In genomic region chr1:46132529-46133180, GRCh38 we compare ENCODE assay signal across 1 cellular context.
TF ChIP-seq lines count a peak whose summit lies in the region.

Gene PIK3R3, minus strand, starts transcription at chr1:46132629. Its CDS starts 677 bp downstream, at chr1:46131952.

TF ChIP-seq in HepG2, 621 proteins besides CTCF, POLR2A, EP300 and RAD21 (continued from another document and continues in another):
- TF ChIP-seq, protein P1, sequence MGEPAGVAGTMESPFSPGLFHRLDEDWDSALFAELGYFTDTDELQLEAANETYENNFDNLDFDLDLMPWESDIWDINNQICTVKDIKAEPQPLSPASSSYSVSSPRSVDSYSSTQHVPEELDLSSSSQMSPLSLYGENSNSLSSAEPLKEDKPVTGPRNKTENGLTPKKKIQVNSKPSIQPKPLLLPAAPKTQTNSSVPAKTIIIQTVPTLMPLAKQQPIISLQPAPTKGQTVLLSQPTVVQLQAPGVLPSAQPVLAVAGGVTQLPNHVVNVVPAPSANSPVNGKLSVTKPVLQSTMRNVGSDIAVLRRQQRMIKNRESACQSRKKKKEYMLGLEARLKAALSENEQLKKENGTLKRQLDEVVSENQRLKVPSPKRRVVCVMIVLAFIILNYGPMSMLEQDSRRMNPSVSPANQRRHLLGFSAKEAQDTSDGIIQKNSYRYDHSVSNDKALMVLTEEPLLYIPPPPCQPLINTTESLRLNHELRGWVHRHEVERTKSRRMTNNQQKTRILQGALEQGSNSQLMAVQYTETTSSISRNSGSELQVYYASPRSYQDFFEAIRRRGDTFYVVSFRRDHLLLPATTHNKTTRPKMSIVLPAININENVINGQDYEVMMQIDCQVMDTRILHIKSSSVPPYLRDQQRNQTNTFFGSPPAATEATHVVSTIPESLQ (CRISPR knock-in tag; conservative IDR thresholded peaks at IDR 0.05) = no peak
- TF ChIP-seq HOXA7 (CRISPR knock-in tag; IDR thresholded peaks at IDR 0.05) = peak; percentile 86; the same call in 1 of the 2 replicates
- TF ChIP-seq MLXIP (CRISPR knock-in tag; IDR thresholded peaks at IDR 0.05; ENCODE audit: borderline replicate concordance) = peak; percentile 63; the same call in 1 of the 2 replicates
- peak; percentile 90 for TF ChIP-seq KMT2A (CRISPR knock-in tag; IDR thresholded peaks at IDR 0.05)
- no peak for TF ChIP-seq GTF3A (CRISPR knock-in tag; conservative IDR thresholded peaks at IDR 0.05)
- TF ChIP-seq EZH2 (conservative IDR thresholded peaks at IDR 0.05; ENCODE audit: low read depth, low read length) = no peak
- TF ChIP-seq ZNF577 (CRISPR knock-in tag; IDR thresholded peaks at IDR 0.05; ENCODE audit: borderline replicate concordance, low read depth) = no peak; the same call in 1 of the 2 replicates
- TF ChIP-seq HIC2 (CRISPR knock-in tag; IDR thresholded peaks at IDR 0.05; ENCODE audit: low read depth) = peak; percentile 79
- TF ChIP-seq ZNF639 (CRISPR knock-in tag; conservative IDR thresholded peaks at IDR 0.05) = peak; percentile 90; the same call in 1 of the 2 replicates
- peak; percentile 99 for TF ChIP-seq ZNF709 (CRISPR knock-in tag; IDR thresholded peaks at IDR 0.05)
- TF ChIP-seq CREBL2 (CRISPR knock-in tag; IDR thresholded peaks at IDR 0.05; ENCODE audit: borderline replicate concordance) = peak; percentile 99; the same call in 1 of the 2 replicates
- TF ChIP-seq ARID2 (CRISPR knock-in tag; IDR thresholded peaks at IDR 0.05; ENCODE audit: borderline replicate concordance) = peak; percentile 99; the same call in 1 of the 2 replicates
- TF ChIP-seq HOXA5 (CRISPR knock-in tag; IDR thresholded peaks at IDR 0.05) = peak; percentile 70; the same call in 1 of the 2 replicates
- peak; percentile 88 for TF ChIP-seq NAIF1 (CRISPR knock-in tag; IDR thresholded peaks at IDR 0.05; ENCODE audit: borderline replicate concordance)
- no peak for TF ChIP-seq POLR2AphosphoS2 (IDR thresholded peaks at IDR 0.05; ENCODE audit: low read depth, low read length)
- peak; percentile 83; the same call in 1 of the 2 replicates for TF ChIP-seq ZNF740 (CRISPR knock-in tag; IDR thresholded peaks at IDR 0.05)
- no peak for TF ChIP-seq XRCC5 (optimal IDR thresholded peaks at IDR 0.05; ENCODE audit: low read length)
- peak; percentile 43; the same call in 1 of the 2 replicates for TF ChIP-seq CREM (IDR thresholded peaks at IDR 0.05)
- no peak for TF ChIP-seq CREM (CRISPR knock-in tag; IDR thresholded peaks at IDR 0.05)
- TF ChIP-seq BRD4 (CRISPR knock-in tag; IDR thresholded peaks at IDR 0.05) = peak; percentile 76; the same call in 1 of the 2 replicates
- TF ChIP-seq ZFP36 (IDR thresholded peaks at IDR 0.05; ENCODE audit: borderline replicate concordance, low read depth, low read length, partially characterized antibody) = no peak
- TF ChIP-seq, protein P2, sequence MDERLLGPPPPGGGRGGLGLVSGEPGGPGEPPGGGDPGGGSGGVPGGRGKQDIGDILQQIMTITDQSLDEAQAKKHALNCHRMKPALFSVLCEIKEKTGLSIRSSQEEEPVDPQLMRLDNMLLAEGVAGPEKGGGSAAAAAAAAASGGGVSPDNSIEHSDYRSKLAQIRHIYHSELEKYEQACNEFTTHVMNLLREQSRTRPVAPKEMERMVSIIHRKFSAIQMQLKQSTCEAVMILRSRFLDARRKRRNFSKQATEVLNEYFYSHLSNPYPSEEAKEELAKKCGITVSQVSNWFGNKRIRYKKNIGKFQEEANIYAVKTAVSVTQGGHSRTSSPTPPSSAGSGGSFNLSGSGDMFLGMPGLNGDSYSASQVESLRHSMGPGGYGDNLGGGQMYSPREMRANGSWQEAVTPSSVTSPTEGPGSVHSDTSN (CRISPR knock-in tag; IDR thresholded peaks at IDR 0.05) = no peak
- peak; percentile 63 for TF ChIP-seq ZNF143 (CRISPR knock-in tag; IDR thresholded peaks at IDR 0.05)
- peak; percentile 74 for TF ChIP-seq ZNF317 (CRISPR knock-in tag; IDR thresholded peaks at IDR 0.05)
- TF ChIP-seq ZBTB4 (CRISPR knock-in tag; IDR thresholded peaks at IDR 0.05; ENCODE audit: borderline replicate concordance) = peak; percentile 95; the same call in 1 of the 2 replicates
- TF ChIP-seq CHCHD3 (CRISPR knock-in tag; IDR thresholded peaks at IDR 0.05) = peak; percentile 67; the same call in 1 of the 2 replicates
- no peak for TF ChIP-seq EHMT2 (IDR thresholded peaks at IDR 0.05; ENCODE audit: borderline replicate concordance, low read depth, low read length)
- TF ChIP-seq, protein P3, sequence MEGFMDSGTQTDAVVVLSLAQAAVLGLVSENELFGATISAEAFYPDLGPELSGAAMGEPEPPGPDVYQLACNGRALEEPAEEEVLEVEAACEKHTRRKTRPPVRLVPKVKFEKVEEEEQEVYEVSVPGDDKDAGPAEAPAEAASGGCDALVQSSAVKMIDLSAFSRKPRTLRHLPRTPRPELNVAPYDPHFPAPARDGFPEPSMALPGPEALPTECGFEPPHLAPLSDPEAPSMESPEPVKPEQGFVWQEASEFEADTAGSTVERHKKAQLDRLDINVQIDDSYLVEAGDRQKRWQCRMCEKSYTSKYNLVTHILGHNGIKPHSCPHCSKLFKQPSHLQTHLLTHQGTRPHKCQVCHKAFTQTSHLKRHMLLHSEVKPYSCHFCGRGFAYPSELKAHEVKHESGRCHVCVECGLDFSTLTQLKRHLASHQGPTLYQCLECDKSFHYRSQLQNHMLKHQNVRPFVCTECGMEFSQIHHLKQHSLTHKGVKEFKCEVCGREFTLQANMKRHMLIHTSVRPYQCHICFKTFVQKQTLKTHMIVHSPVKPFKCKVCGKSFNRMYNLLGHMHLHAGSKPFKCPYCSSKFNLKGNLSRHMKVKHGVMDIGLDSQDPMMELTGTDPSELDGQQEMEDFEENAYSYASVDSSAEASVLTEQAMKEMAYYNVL (CRISPR knock-in tag; IDR thresholded peaks at IDR 0.05; ENCODE audit: borderline replicate concordance) = no peak; the same call in 1 of the 2 replicates
- TF ChIP-seq CENPT (CRISPR knock-in tag; IDR thresholded peaks at IDR 0.05; ENCODE audit: low read depth) = peak; percentile 90; the same call in 1 of the 2 replicates
- 0 out of 2 replicates have a peak, but pooled peaks have one; percentile 24 for TF ChIP-seq FOXO1 (CRISPR knock-in tag; IDR thresholded peaks at IDR 0.05)
- TF ChIP-seq KLF12 (CRISPR knock-in tag; IDR thresholded peaks at IDR 0.05; ENCODE audit: borderline replicate concordance) = peak; percentile 73; the same call in 1 of the 2 replicates
- TF ChIP-seq ZNF850 (CRISPR knock-in tag; conservative IDR thresholded peaks at IDR 0.05) = peak; percentile 84; the same call in 1 of the 2 replicates
- peak; percentile 75 for TF ChIP-seq ZNF253 (CRISPR knock-in tag; IDR thresholded peaks at IDR 0.05; ENCODE audit: borderline replicate concordance)
- TF ChIP-seq XBP1 (CRISPR knock-in tag; IDR thresholded peaks at IDR 0.05) = 0 out of 2 replicates have a peak, but pooled peaks have one; percentile 29
- TF ChIP-seq ZNF629 (CRISPR knock-in tag; conservative IDR thresholded peaks at IDR 0.05) = 0 out of 2 replicates have a peak, but pooled peaks have one; percentile 6
- no peak for TF ChIP-seq ZNF207 (IDR thresholded peaks at IDR 0.05; ENCODE audit: borderline replicate concordance)
- peak; percentile 97 for TF ChIP-seq ZGPAT (CRISPR knock-in tag; IDR thresholded peaks at IDR 0.05)
- no peak for TF ChIP-seq SMC3 (IDR thresholded peaks at IDR 0.05; ENCODE audit: low read length)
- peak; percentile 97 for TF ChIP-seq AHR (CRISPR knock-in tag; IDR thresholded peaks at IDR 0.05)
- TF ChIP-seq ZNF775 (CRISPR knock-in tag; IDR thresholded peaks at IDR 0.05; ENCODE audit: borderline replicate concordance) = no peak
- peak; percentile 94 for TF ChIP-seq ARHGAP35 (CRISPR knock-in tag; IDR thresholded peaks at IDR 0.05; ENCODE audit: borderline replicate concordance)
- peak; percentile 43; the same call in 1 of the 2 replicates for TF ChIP-seq FOXJ3 (CRISPR knock-in tag; IDR thresholded peaks at IDR 0.05; ENCODE audit: borderline replicate concordance)
